In genomic region chr10:127148066-127148932, GRCh38 we compare ENCODE assay signal across 1 cellular context.
TF ChIP-seq lines count a peak whose summit lies in the region.

No MANE protein-coding gene starts in this region.

TF ChIP-seq in WTC11, 78 proteins besides CTCF, POLR2A, EP300 and RAD21 (continued from another document):
- TF ChIP-seq ZBTB21 (CRISPR knock-in tag; IDR thresholded peaks at IDR 0.05; ENCODE audit: borderline replicate concordance) (no peak), RORB (CRISPR knock-in tag; IDR thresholded peaks at IDR 0.05) (no peak), SMAD3 (CRISPR knock-in tag; IDR thresholded peaks at IDR 0.05; ENCODE audit: borderline replicate concordance) (no peak), ZNF317 (CRISPR knock-in tag; IDR thresholded peaks at IDR 0.05; ENCODE audit: borderline replicate concordance, low read depth) (no peak), TCF7 (CRISPR knock-in tag; IDR thresholded peaks at IDR 0.05; ENCODE audit: low read depth) (no peak), FOXP1 (CRISPR knock-in tag; IDR thresholded peaks at IDR 0.05; ENCODE audit: borderline replicate concordance) (no peak), KAT7 (CRISPR knock-in tag; IDR thresholded peaks at IDR 0.05; ENCODE audit: borderline replicate concordance) (no peak)
- TF ChIP-seq, protein P1, sequence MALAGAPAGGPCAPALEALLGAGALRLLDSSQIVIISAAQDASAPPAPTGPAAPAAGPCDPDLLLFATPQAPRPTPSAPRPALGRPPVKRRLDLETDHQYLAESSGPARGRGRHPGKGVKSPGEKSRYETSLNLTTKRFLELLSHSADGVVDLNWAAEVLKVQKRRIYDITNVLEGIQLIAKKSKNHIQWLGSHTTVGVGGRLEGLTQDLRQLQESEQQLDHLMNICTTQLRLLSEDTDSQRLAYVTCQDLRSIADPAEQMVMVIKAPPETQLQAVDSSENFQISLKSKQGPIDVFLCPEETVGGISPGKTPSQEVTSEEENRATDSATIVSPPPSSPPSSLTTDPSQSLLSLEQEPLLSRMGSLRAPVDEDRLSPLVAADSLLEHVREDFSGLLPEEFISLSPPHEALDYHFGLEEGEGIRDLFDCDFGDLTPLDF (CRISPR knock-in tag; IDR thresholded peaks at IDR 0.05): no peak
TF ChIP-seq in WTC11: peak in this region for 0.
